In genomic region chr11:62706841-62707240, GRCh38 we compare ENCODE assay signal across 8 cellular contexts. TPM values are rescaled to one million over a fixed set of nuclear protein-coding genes. Genes with fewer than 3 reads are reported as not detected.
DNase-seq lines count a peak whose midpoint lies in the region; FAIRE-seq and TF ChIP-seq lines count a peak whose summit lies in the region.

No MANE protein-coding gene starts in this region.

- no peak overlapping the region for H4K5ac ChIP-seq in mesendoderm (ENCODE audit: low read length)

- intact Hi-C loops in activated naive CD4-positive, alpha-beta T cell treated with anti-CD3 and anti-CD28 coated beads for 36 hours (cut with micrococcal nuclease), result loop anchor here (1.0 kb wide), 1 partner anchor 116 kb away; the partner anchor contains the start of gene TUT1

- H3K18ac ChIP-seq in mesendoderm (ENCODE audit: low read length), result no peak overlapping the region

- peaks cover 9% of the 10 kb centered on the region for H3K79me2 ChIP-seq in mesendoderm (ENCODE audit: control insufficient read depth, insufficient read depth, low read length)

- no peak overlapping the region for H3K23ac ChIP-seq in mesendoderm (ENCODE audit: low read length)

- peaks cover 28% of the 10 kb centered on the region for H3K36me3 Mint-ChIP-seq in activated naive CD4-positive, alpha-beta T cell treated with anti-CD3 and anti-CD28 coated beads for 36 hours (ENCODE audit: low read depth)

- H3K4me3 ChIP-seq in brain microvascular endothelial cell (ENCODE audit: low read depth, low read length) (peak overlapping the region; percentile 55), mesendoderm (ENCODE audit: low read length) (peak overlapping the region; percentile 59), tibial nerve (peak overlapping the region in 3 of 4 donors; percentile 66 to 86 (median 75))

- H3K4me1 Mint-ChIP-seq in activated naive CD4-positive, alpha-beta T cell treated with anti-CD3 and anti-CD28 coated beads for 36 hours (ENCODE audit: low read depth), result peaks cover 40% of the 10 kb centered on the region

- H2BK15ac ChIP-seq in mesendoderm (replicated peaks; ENCODE audit: low read depth), result no peak overlapping the region

- no CpG with 5 or more reads among the region's 8 CpGs for WGBS in mesendoderm (ENCODE audit: extremely low coverage, insufficient coverage, low lambda C conversion rate)
- 76 to 79% methylated on average over 8 of the region's 8 CpGs for WGBS in tibial nerve, 2 donors

- no peak for TF ChIP-seq EP300 in tibial nerve (IDR thresholded peaks at IDR 0.05)

- no peak overlapping the region for H3K27ac Mint-ChIP-seq in activated naive CD4-positive, alpha-beta T cell treated with anti-CD3 and anti-CD28 coated beads for 36 hours

- peak overlapping the region; percentile 99 for H3K4me2 ChIP-seq in mesendoderm (ENCODE audit: low read length)

- no peaks in the 10 kb centered on the region for H3K9me3 Mint-ChIP-seq in activated naive CD4-positive, alpha-beta T cell treated with anti-CD3 and anti-CD28 coated beads for 36 hours

- H3K4me1 ChIP-seq in mesendoderm (ENCODE audit: control insufficient read depth, low read depth, low read length) (peaks cover 13% of the 10 kb centered on the region), tibial nerve (peaks cover 0 to 49% (median 31%) of the 10 kb centered on the region in 4 donors)

- POLR2A ChIA-PET in GM10248 (lab: Yijun Ruan, JAX), result interaction anchor here (0.9 to 1.9 kb wide), 2 partner anchors 41 to 134 kb away, joined by 6 to 17 read pairs; partner anchors contain the start of genes C11orf98 and CSKMT

- in situ Hi-C loops in brain microvascular endothelial cell (cut with HindIII; ENCODE audit: low pct_ligation_motif_present, low sequenced_read_pairs), result no loop called here

- peak overlapping the region; percentile 49 for H2BK5ac ChIP-seq in mesendoderm (ENCODE audit: low read length)

- no peaks in the 10 kb centered on the region for H3K9me3 ChIP-seq in tibial nerve

- peak overlapping the region; percentile 52 for H3K4me3 Mint-ChIP-seq in activated naive CD4-positive, alpha-beta T cell treated with anti-CD3 and anti-CD28 coated beads for 36 hours

- TF ChIP-seq CTCF in brain microvascular endothelial cell (IDR thresholded peaks at IDR 0.05; ENCODE audit: low read depth, low read length, missing control alignments) (no peak), tibial nerve (IDR thresholded peaks at IDR 0.05) (no peak), GM10248 (IDR thresholded peaks at IDR 0.05; ENCODE audit: control extremely low read depth, extremely low read depth, low read depth, missing control alignments) (no peak)

- DNase-seq in activated naive CD4-positive, alpha-beta T cell treated with anti-CD3 and anti-CD28 coated beads for 36 hours, result no peak
- DNase-seq in activated naive CD4-positive, alpha-beta T cell treated with anti-CD3 and anti-CD28 coated beads, Interleukin-2, amount 50 U/mL, for 16 hours, result no peak
- DNase-seq in brain microvascular endothelial cell (no peak), mesendoderm (no peak), tibial nerve (ENCODE audit: low spot score in 2 of 2) (no peak), GM10248 (ENCODE audit: extremely low spot score) (no peak), urothelium cell line (ENCODE audit: low spot score) (no peak), T-helper 9 cell (no peak)

- TF ChIP-seq POLR2A in tibial nerve (IDR thresholded peaks at IDR 0.05), result no peak

- CTCF ChIA-PET in activated naive CD4-positive, alpha-beta T cell treated with anti-CD3 and anti-CD28 coated beads for 36 hours (lab: Charles Lee), result interaction anchor here (0.7 to 4.5 kb wide), 2 partner anchors 12 to 282 kb away, joined by 3 to 25 read pairs; no protein-coding TSS in a partner anchor
- CTCF ChIA-PET in GM10248 (lab: Yijun Ruan, JAX), result interaction anchor here (1.2 to 9.1 kb wide), 9 partner anchors 9 to 243 kb away, joined by 3 to 79 read pairs (median 4); partner anchors contain the start of gene INTS5

- no peaks in the 10 kb centered on the region for H3K27me3 Mint-ChIP-seq in activated naive CD4-positive, alpha-beta T cell treated with anti-CD3 and anti-CD28 coated beads for 36 hours (ENCODE audit: low read depth)

- H3K36me3 ChIP-seq in brain microvascular endothelial cell (replicated peaks), result peaks cover 17% of the 10 kb centered on the region
- peaks cover 3% of the 10 kb centered on the region for H3K36me3 ChIP-seq in mesendoderm (ENCODE audit: control insufficient read depth, insufficient read depth, low read length)
- peaks cover 0 to 27% (median 0%) of the 10 kb centered on the region in 3 donors for H3K36me3 ChIP-seq in tibial nerve

- no peak for FAIRE-seq in urothelium cell line (lab: Jason Lieb, UNC)

- no peak overlapping the region for H2AK5ac ChIP-seq in mesendoderm (ENCODE audit: low read length)

- H3K9ac ChIP-seq in mesendoderm (ENCODE audit: low read length), result peak overlapping the region; percentile 94

- peak overlapping the region; percentile 60 for H4K8ac ChIP-seq in mesendoderm (ENCODE audit: low read depth, low read length)

- H2BK120ac ChIP-seq in mesendoderm (ENCODE audit: low read depth, low read length), result no peak overlapping the region

- peak overlapping the region; percentile 1 for H3K4ac ChIP-seq in mesendoderm (ENCODE audit: low read depth, low read length)

- peaks cover 7% of the 10 kb centered on the region for H3K79me1 ChIP-seq in mesendoderm (ENCODE audit: low read length)

- H3K27me3 ChIP-seq in brain microvascular endothelial cell (replicated peaks) (no peaks in the 10 kb centered on the region), mesendoderm (ENCODE audit: insufficient read depth, low read length, poor library complexity) (no peaks in the 10 kb centered on the region), tibial nerve (no peaks in the 10 kb centered on the region)

- H3K27ac ChIP-seq in brain microvascular endothelial cell, result no peak overlapping the region
- H3K27ac ChIP-seq in mesendoderm (ENCODE audit: low read depth, low read length), result peak overlapping the region; percentile 40
- peak overlapping the region; percentile 44 to 89 (median 82) for H3K27ac ChIP-seq in tibial nerve

- H3K56ac ChIP-seq in mesendoderm (ENCODE audit: low read length), result peak overlapping the region; percentile 91

RNA-seq across cellular contexts. Expression of gene BSCL2, which starts 0.4 kb away (rescaled TPM):
- total RNA-seq in activated naive CD4-positive, alpha-beta T cell treated with anti-CD3 and anti-CD28 coated beads for 36 hours, result 10 to 100 TPM; 13.8 to 17.3 TPM
- 105 TPM for polyA plus RNA-seq in mesendoderm (2013, experiment 1 of 2)
- polyA plus RNA-seq in mesendoderm (2013, experiment 2 of 2), result 100 TPM
- total RNA-seq in tibial nerve, result 100 to 1,000 TPM in 2 of 4 donors, 10 to 100 TPM in 2; 58.8 to 149 (median 93.2) TPM

RNA-seq across cellular contexts. Expression of gene GNG3, which starts 0.6 kb away (rescaled TPM):
- total RNA-seq in activated naive CD4-positive, alpha-beta T cell treated with anti-CD3 and anti-CD28 coated beads for 36 hours, result not detected
- 5.2 TPM for polyA plus RNA-seq in mesendoderm (2013, experiment 1 of 2)
- polyA plus RNA-seq in mesendoderm (2013, experiment 2 of 2), result 5.0 TPM
- total RNA-seq in tibial nerve, result 1 to 10 TPM in 1 of 4 donors, under 1 TPM in 1, not detected in 2; 0.63 to 2.6 TPM

RNA-seq across cellular contexts. Expression of gene LRRN4CL, which starts 17.5 kb away (rescaled TPM):
- total RNA-seq in activated naive CD4-positive, alpha-beta T cell treated with anti-CD3 and anti-CD28 coated beads for 36 hours, result under 1 TPM in 1 of 2 experiments, not detected in 1; 0.10 TPM
- 0.15 TPM for polyA plus RNA-seq in mesendoderm (2013, experiment 1 of 2)
- 0.13 TPM for polyA plus RNA-seq in mesendoderm (2013, experiment 2 of 2)
- total RNA-seq in tibial nerve, result 10 to 100 TPM; 44.6 to 64.8 (median 48.4) TPM

RNA-seq across cellular contexts. Expression of gene HNRNPUL2, which starts 20.4 kb away (rescaled TPM):
- total RNA-seq in activated naive CD4-positive, alpha-beta T cell treated with anti-CD3 and anti-CD28 coated beads for 36 hours, result 10 to 100 TPM; 58.6 to 61.5 TPM
- polyA plus RNA-seq in mesendoderm (2013, experiment 1 of 2), result 28.5 TPM
- 28.3 TPM for polyA plus RNA-seq in mesendoderm (2013, experiment 2 of 2)
- total RNA-seq in tibial nerve, result 10 to 100 TPM; 24.7 to 34.8 (median 28.6) TPM

RNA-seq across cellular contexts. Expression of gene TTC9C, which starts 21.4 kb away (rescaled TPM):
- 10 to 100 TPM; 46.6 to 49.5 TPM for total RNA-seq in activated naive CD4-positive, alpha-beta T cell treated with anti-CD3 and anti-CD28 coated beads for 36 hours
- polyA plus RNA-seq in mesendoderm (2013, experiment 1 of 2), result 41.8 TPM
- 41.4 TPM for polyA plus RNA-seq in mesendoderm (2013, experiment 2 of 2)
- total RNA-seq in tibial nerve, result 10 to 100 TPM; 20.1 to 37.1 (median 23.6) TPM

Comparison
In these comparisons a context has a peak if more than half of its experiments do, and no peak if none do; other contexts are left out.
1. RNA of gene LRRN4CL, which starts 17.5 kb away (total RNA-seq): 44.6 to 64.8 TPM in tibial nerve; 0.10 TPM in activated naive CD4-positive, alpha-beta T cell treated with anti-CD3 and anti-CD28 coated beads for 36 hours; every median in the first group is over 10 times any median in the second.
2. Peak in every context shown above with its lines, with median percentiles within 50 percentile points of each other: H3K4me3 ChIP-seq.